ENCODE assay signal across 10 cellular contexts in genomic region chr22:44622147-44622427, GRCh38.
DNase-seq lines count a peak whose midpoint lies in the region; ATAC-seq lines count a peak whose summit lies in the region.
"Had no signal": no experiment of that assay in that cellular context is flagged by ENCODE, and none has a peak within 500 bp of the region (broad histone marks: within the 10 kb centered on the region; RNA-seq: fewer than 3 reads in every experiment).

No MANE protein-coding gene starts in this region.

- H3K27ac ChIP-seq in mesendoderm (ENCODE audit: low read depth, low read length) = no peak overlapping the region
- H3K27ac ChIP-seq: left lung had no signal

- WGBS in mesendoderm (ENCODE audit: extremely low coverage, insufficient coverage, low lambda C conversion rate) = no CpG with 5 or more reads among the region's 8 CpGs

- no peak overlapping the region for H3K4ac ChIP-seq in mesendoderm (ENCODE audit: low read depth, low read length)

- H3K18ac ChIP-seq in mesendoderm (ENCODE audit: low read length) = no peak overlapping the region

- no peaks in the 10 kb centered on the region for H3K79me2 ChIP-seq in mesendoderm (ENCODE audit: control insufficient read depth, insufficient read depth, low read length)

- H3K23ac ChIP-seq in mesendoderm (ENCODE audit: low read length) = no peak overlapping the region

- no peak overlapping the region for H3K9ac ChIP-seq in mesendoderm (ENCODE audit: low read length)

- no peak overlapping the region for H3K56ac ChIP-seq in mesendoderm (ENCODE audit: low read length)

- no peaks in the 10 kb centered on the region for H3K27me3 ChIP-seq in mesendoderm (ENCODE audit: insufficient read depth, low read length, poor library complexity)

- no peak overlapping the region for H2BK15ac ChIP-seq in mesendoderm (replicated peaks; ENCODE audit: low read depth)

- H2BK5ac ChIP-seq in mesendoderm (ENCODE audit: low read length) = no peak overlapping the region

- H3K4me3 ChIP-seq in mesendoderm (ENCODE audit: low read length) = no peak overlapping the region
- H3K4me3 ChIP-seq: left lung had no signal

- no peak overlapping the region for H2BK120ac ChIP-seq in mesendoderm (ENCODE audit: low read depth, low read length)

- H3K79me1 ChIP-seq in mesendoderm (ENCODE audit: low read length) = no peaks in the 10 kb centered on the region

- ATAC-seq in GM18520 (IDR thresholded peaks at IDR 0.05; ENCODE audit: unreplicated experiment) = no peak
- no peak for ATAC-seq in HG03571 (IDR thresholded peaks at IDR 0.05; ENCODE audit: unreplicated experiment)
- ATAC-seq: left lung had no signal

- H4K8ac ChIP-seq in mesendoderm (ENCODE audit: low read depth, low read length) = no peak overlapping the region

- no peak overlapping the region for H3K4me2 ChIP-seq in mesendoderm (ENCODE audit: low read length)

- H4K5ac ChIP-seq in mesendoderm (ENCODE audit: low read length) = no peak overlapping the region

- peak; percentile 17 to 46 for DNase-seq in NCI-H526 (lab: John Stamatoyannopoulos, UW)
- no peak for DNase-seq in NCI-H526 treated with DMSO at 0.1 percent for 48 hours (lab: John Stamatoyannopoulos, UW)
- peak; percentile 49 for DNase-seq in NCI-H1417 treated with DMSO at 0.1 percent for 48 hours (lab: John Stamatoyannopoulos, UW)
- peak; percentile 17 for DNase-seq in T-helper 22 cell (ENCODE audit: low read depth)
- peak; percentile 69 for DNase-seq in mesendoderm
- no peak for DNase-seq in SKM-1 (lab: John Stamatoyannopoulos, UW; ENCODE audit: unreplicated experiment)
- DNase-seq: trophoblast cell had no signal

- H3K36me3 ChIP-seq in mesendoderm (ENCODE audit: control insufficient read depth, insufficient read depth, low read length) = no peaks in the 10 kb centered on the region
- H3K36me3 ChIP-seq: left lung had no signal

- H2AK5ac ChIP-seq in mesendoderm (ENCODE audit: low read length) = no peak overlapping the region

- H3K4me1 ChIP-seq in mesendoderm (ENCODE audit: control insufficient read depth, low read depth, low read length) = no peaks in the 10 kb centered on the region

Comparison
In these comparisons a context has a peak if more than half of its experiments do, and no peak if none do; other contexts are left out.
1. DNase-seq: peak in NCI-H526 (2 of 2), NCI-H1417 treated with DMSO at 0.1 percent for 48 hours (single experiment), T-helper 22 cell (single experiment) and mesendoderm (single experiment); none in NCI-H526 treated with DMSO at 0.1 percent for 48 hours (single experiment) and SKM-1 (single experiment).